8 cellular contexts compared by ENCODE assay signal in genomic region chr9:96854073-96854876, GRCh38. TPM values are rescaled to one million over a fixed set of nuclear protein-coding genes. Genes with fewer than 3 reads are reported as not detected.
DNase-seq lines count a peak whose midpoint lies in the region; ATAC-seq and TF ChIP-seq lines count a peak whose summit lies in the region.

TSS of gene ZNF782 (minus strand) at chr9:96854514. CDS start at chr9:96851961, 2,553 bp downstream.

- TF ChIP-seq CTCF in colonic mucosa (IDR thresholded peaks at IDR 0.05) = no peak

- peaks cover 8% of the 10 kb centered on the region for H3K4me1 ChIP-seq in colonic mucosa

- peak within 1 kb of the TSS; percentile 96 for H3K4me3 Mint-ChIP-seq in activated CD4-positive, alpha-beta T cell treated with anti-CD3 and anti-CD28 coated beads for 36 hours

- peaks cover 11% of the 10 kb centered on the region for H3K27me3 Mint-ChIP-seq in activated CD4-positive, alpha-beta T cell treated with anti-CD3 and anti-CD28 coated beads for 36 hours

- CTCF ChIA-PET in activated CD4-positive, alpha-beta T cell treated with anti-CD3 and anti-CD28 coated beads for 36 hours (lab: Charles Lee) = interaction anchor here (0.6 to 1.5 kb wide), 10 partner anchors 8 to 744 kb away, joined by 3 to 6 read pairs (median 4); no protein-coding TSS in a partner anchor

- POLR2A ChIA-PET in activated CD4-positive, alpha-beta T cell treated with anti-CD3 and anti-CD28 coated beads for 36 hours (lab: Charles Lee) = no interaction called here

- peaks cover 49% of the 10 kb centered on the region for H3K4me1 Mint-ChIP-seq in activated CD4-positive, alpha-beta T cell treated with anti-CD3 and anti-CD28 coated beads for 36 hours

- intact Hi-C loops in activated CD4-positive, alpha-beta T cell treated with anti-CD3 and anti-CD28 coated beads for 36 hours (cut with DNase I, micrococcal nuclease) = loop anchor here (1.0 to 10.0 kb wide), 11 partner anchors 21 to 1339 kb away; partner anchors contain the start of genes ZNF510 (in 2 of the 2), HABP4 (in 1 of the 2), PTCH1 (in 1 of the 2) and TMOD1 (in 1 of the 2)
- intact Hi-C loops in colonic mucosa (cut with DNase I) = loop anchor here (5.0 kb wide), 1 partner anchor 167 kb away; no protein-coding TSS in a partner anchor

- DNase-seq in Ammon's horn (ENCODE audit: low spot score) (peak; percentile 95), NCI-H510A treated with DMSO at 0.1 percent for 48 hours (lab: John Stamatoyannopoulos, UW) (peak; percentile 94), colonic mucosa (peak; percentile 97), kidney tubule cell (ENCODE audit: low spot score) (peak; percentile 95)
- DNase-seq in activated CD4-positive, alpha-beta T cell treated with anti-CD3 and anti-CD28 coated beads for 36 hours = peak; percentile 92
- peak; percentile 55 to 67 for DNase-seq in stimulated activated CD4-positive, alpha-beta T cell treated with anti-CD3 and anti-CD28 coated beads, Interleukin-1b, Interleukin-23, amount 100 ng/mL, for 1 hour (ENCODE audit: low read depth in 2 of 2)

- H3K27me3 ChIP-seq in colonic mucosa = no peaks in the 10 kb centered on the region

- peak; percentile 87 for ATAC-seq in HG03439 (IDR thresholded peaks at IDR 0.05; ENCODE audit: unreplicated experiment)
- ATAC-seq in activated CD4-positive, alpha-beta T cell treated with anti-CD3 and anti-CD28 coated beads for 36 hours = peak; percentile 92

- H3K9ac ChIP-seq in colonic mucosa (ENCODE audit: low read depth in 2 of 2, low read length in 2 of 2) = peak within 1 kb of the TSS; percentile 74 to 78

- H3K9me3 ChIP-seq in colonic mucosa = no peaks in the 10 kb centered on the region

- no peaks in the 10 kb centered on the region for H3K36me3 ChIP-seq in colonic mucosa

- TF ChIP-seq POLR2A in GM19193 (IDR thresholded peaks at IDR 0.05; ENCODE audit: extremely low read depth, insufficient read depth, insufficient read length) = peak; percentile 53

- H3K36me3 Mint-ChIP-seq in activated CD4-positive, alpha-beta T cell treated with anti-CD3 and anti-CD28 coated beads for 36 hours (ENCODE audit: low read depth) = peaks cover 21% of the 10 kb centered on the region

- H3K9me3 Mint-ChIP-seq in activated CD4-positive, alpha-beta T cell treated with anti-CD3 and anti-CD28 coated beads for 36 hours (ENCODE audit: low read depth) = no peaks in the 10 kb centered on the region

- peak within 1 kb of the TSS; percentile 76 for H3K4me3 ChIP-seq in colonic mucosa

- peak within 1 kb of the TSS; percentile 13 for H3K27ac ChIP-seq in colonic mucosa

- H3K27ac Mint-ChIP-seq in activated CD4-positive, alpha-beta T cell treated with anti-CD3 and anti-CD28 coated beads for 36 hours = peak within 1 kb of the TSS; percentile 100

RNA-seq across cellular contexts. Expression of gene ZNF782, which starts in this region (rescaled TPM):
- total RNA-seq in activated CD4-positive, alpha-beta T cell treated with anti-CD3 and anti-CD28 coated beads for 36 hours = 1 to 10 TPM; 3.8 to 4.8 TPM
- total RNA-seq in colonic mucosa = 1 to 10 TPM; 4.5 TPM

Comparison
In these comparisons a context has a peak if more than half of its experiments do, and no peak if none do; other contexts are left out.
1. Peak in every context shown above with its lines: DNase-seq, ATAC-seq, H3K4me3 ChIP-seq and H3K27ac ChIP-seq.